11 cellular contexts compared by ENCODE assay signal in genomic region chr13:110625771-110626321, GRCh38. TPM values are rescaled to one million over a fixed set of nuclear protein-coding genes. Genes with fewer than 3 reads are reported as not detected.
A peak's percentile ranks its signal among the peaks of the same experiment; 100 is the strongest.
DNase-seq lines count a peak whose midpoint lies in the region; ATAC-seq and TF ChIP-seq lines count a peak whose summit lies in the region.
"Had no signal": no experiment of that assay in that cellular context is flagged by ENCODE, and none has a peak within 500 bp of the region (broad histone marks: within the 10 kb centered on the region; RNA-seq: fewer than 3 reads in every experiment).

No MANE protein-coding gene starts in this region.

- CTCF ChIA-PET in WTC11 (lab: Charles Lee): interaction anchor here (1.0 kb wide), 2 partner anchors 19 to 170 kb away, joined by 3 to 5 read pairs; no protein-coding TSS in a partner anchor

- peak; percentile 27 for DNase-seq in NCI-H2107 treated with DMSO at 0.1 percent for 48 hours (lab: John Stamatoyannopoulos, UW; ENCODE audit: unreplicated experiment)
- no peak for DNase-seq in NCI-H2107 (lab: John Stamatoyannopoulos, UW)
- no peak for DNase-seq in WTC11 (ENCODE audit: low spot score)
- DNase-seq in mesenchymal stem cell: no peak
- no peak for DNase-seq in left ventricle myocardium superior
- DNase-seq in stimulated activated CD4-positive, alpha-beta T cell treated with anti-CD3 and anti-CD28 coated beads, Interleukin-15, amount 100 ng/mL, for 24 hours: no peak
- no peak for DNase-seq in COLO829 (ENCODE audit: low spot score)
- DNase-seq: activated T-cell treated with anti-CD3 and anti-CD28 coated beads, Interleukin-2, amount 50 U/mL, for 4 hours; testis had no signal

- no peak for TF ChIP-seq CTCF in WTC11 (IDR thresholded peaks at IDR 0.05)

- no peak overlapping the region for H3K4me2 ChIP-seq in mesenchymal stem cell (ENCODE audit: low read length, poor library complexity, severe bottlenecking)

- H2BK12ac ChIP-seq in mesenchymal stem cell (ENCODE audit: low read length in 2 of 2): no peak overlapping the region

- H2BK15ac ChIP-seq in mesenchymal stem cell (ENCODE audit: low read depth, poor library complexity, severe bottlenecking): peak overlapping the region; percentile 41

- H2BK120ac ChIP-seq in mesenchymal stem cell (ENCODE audit: low read depth, low read length): no peak overlapping the region

- no peak overlapping the region for H2AK5ac ChIP-seq in mesenchymal stem cell (ENCODE audit: low read length, severe bottlenecking)

- intact Hi-C loops in left ventricle myocardium superior (cut with micrococcal nuclease): no loop called here

- H3K9me3 Mint-ChIP-seq in WTC11: no peaks in the 10 kb centered on the region
- no peaks in the 10 kb centered on the region for H3K9me3 Mint-ChIP-seq in stimulated activated memory B cell treated with anti-CD40 and anti-IgM and Interleukin-4, amounts not matched to agents 10 μg/mL and 1 μg/mL and 100 μg/mL, for 72 hours
- H3K9me3 Mint-ChIP-seq: activated T-cell treated with anti-CD3 and anti-CD28 coated beads, Interleukin-2, amount 50 U/mL, for 4 hours had no signal

- H3K79me1 ChIP-seq in mesenchymal stem cell (replicated peaks; ENCODE audit: low read length, poor library complexity, severe bottlenecking): peaks cover 20% of the 10 kb centered on the region

- H3K27me3 Mint-ChIP-seq in WTC11 (ENCODE audit: low read depth): no peaks in the 10 kb centered on the region
- no peaks in the 10 kb centered on the region for H3K27me3 Mint-ChIP-seq in stimulated activated memory B cell treated with anti-CD40 and anti-IgM and Interleukin-4, amounts not matched to agents 10 μg/mL and 1 μg/mL and 100 μg/mL, for 72 hours

- H3K27ac ChIP-seq in mesenchymal stem cell (ENCODE audit: low read length, poor library complexity, severe bottlenecking): no peak overlapping the region
- H3K27ac ChIP-seq: right atrium auricular region, testis had no signal

- no peak overlapping the region for H3K14ac ChIP-seq in mesenchymal stem cell (ENCODE audit: low read length in 2 of 2)

- POLR2A ChIA-PET in WTC11 (lab: Charles Lee): no interaction called here

- H3K9ac ChIP-seq in mesenchymal stem cell (ENCODE audit: low read length): no peak overlapping the region

- peak overlapping the region; percentile 94 for H3K27ac Mint-ChIP-seq in WTC11
- H3K27ac Mint-ChIP-seq in stimulated activated memory B cell treated with anti-CD40 and anti-IgM and Interleukin-4, amounts not matched to agents 10 μg/mL and 1 μg/mL and 100 μg/mL, for 72 hours: peak overlapping the region; percentile 59

- peaks cover 20% of the 10 kb centered on the region for H3K4me1 ChIP-seq in mesenchymal stem cell (ENCODE audit: control insufficient read depth, insufficient read depth, low read depth, low read length)

- H2AFZ ChIP-seq in mesenchymal stem cell (ENCODE audit: low read depth, low read length): no peak overlapping the region

- H2BK5ac ChIP-seq in mesenchymal stem cell (ENCODE audit: low read depth, low read length, poor library complexity, severe bottlenecking): no peak overlapping the region

- H3K4me3 Mint-ChIP-seq in WTC11: no peak overlapping the region
- no peak overlapping the region for H3K4me3 Mint-ChIP-seq in stimulated activated memory B cell treated with anti-CD40 and anti-IgM and Interleukin-4, amounts not matched to agents 10 μg/mL and 1 μg/mL and 100 μg/mL, for 72 hours
- H3K4me3 Mint-ChIP-seq: activated T-cell treated with anti-CD3 and anti-CD28 coated beads, Interleukin-2, amount 50 U/mL, for 4 hours had no signal

- ATAC-seq in WTC11 (no peak; the same call in none of the 2 replicates), left ventricle myocardium superior (no peak)
- ATAC-seq in stimulated activated memory B cell treated with anti-CD40 and anti-IgM and Interleukin-4, amounts not matched to agents 10 μg/mL and 1 μg/mL and 100 μg/mL, for 72 hours: no peak
- ATAC-seq: activated T-cell treated with anti-CD3 and anti-CD28 coated beads, Interleukin-2, amount 50 U/mL, for 4 hours had no signal

- no peaks in the 10 kb centered on the region for H3K9me3 ChIP-seq in mesenchymal stem cell (ENCODE audit: control insufficient read depth, low read length)
- H3K9me3 ChIP-seq: right atrium auricular region, testis had no signal

- H3K18ac ChIP-seq in mesenchymal stem cell (ENCODE audit: low read depth in 1 of 2, low read length in 2 of 2): peak overlapping the region in 1 of 2 experiments; percentile 37

- peaks cover 46 to 74% of the 10 kb centered on the region in 2 experiments for H3K36me3 ChIP-seq in mesenchymal stem cell (ENCODE audit: control insufficient read depth in 1 of 2, insufficient read depth in 2 of 2, low read depth in 1 of 2, low read length in 2 of 2)

- no peak overlapping the region for H3K4me3 ChIP-seq in mesenchymal stem cell (ENCODE audit: insufficient read depth in 1 of 2, low read depth in 1 of 2, low read length in 2 of 2)
- H3K4me3 ChIP-seq: right atrium auricular region, testis had no signal

- no peak overlapping the region for H4K91ac ChIP-seq in mesenchymal stem cell (ENCODE audit: low read length)

- 91% methylated on average over 19 of the region's 19 CpGs for WGBS in mesenchymal stem cell

- peaks cover 8% of the 10 kb centered on the region for H3K4me1 Mint-ChIP-seq in WTC11
- peaks cover 22% of the 10 kb centered on the region for H3K4me1 Mint-ChIP-seq in stimulated activated memory B cell treated with anti-CD40 and anti-IgM and Interleukin-4, amounts not matched to agents 10 μg/mL and 1 μg/mL and 100 μg/mL, for 72 hours

- H4K8ac ChIP-seq in mesenchymal stem cell (ENCODE audit: low read length): no peak overlapping the region

- H3K4ac ChIP-seq in mesenchymal stem cell (ENCODE audit: low read depth in 1 of 2, low read length in 2 of 2): no peak overlapping the region

- H3K27me3 ChIP-seq in mesenchymal stem cell (ENCODE audit: control insufficient read depth in 1 of 2, insufficient read depth in 1 of 2, low read length in 2 of 2): no peaks in the 10 kb centered on the region
- H3K27me3 ChIP-seq: right atrium auricular region, testis had no signal

- peaks cover 21% of the 10 kb centered on the region for H3K36me3 Mint-ChIP-seq in WTC11
- H3K36me3 Mint-ChIP-seq in stimulated activated memory B cell treated with anti-CD40 and anti-IgM and Interleukin-4, amounts not matched to agents 10 μg/mL and 1 μg/mL and 100 μg/mL, for 72 hours: peaks cover 40% of the 10 kb centered on the region

- H3K23ac ChIP-seq in mesenchymal stem cell (ENCODE audit: low read length in 2 of 2): peak overlapping the region in 1 of 2 experiments; percentile 46

TF ChIP-seq in WTC11, 78 proteins besides CTCF, POLR2A, EP300 and RAD21 (continues in another document):
- no peak for TF ChIP-seq NR1H2 (CRISPR knock-in tag; IDR thresholded peaks at IDR 0.05)
- TF ChIP-seq JUN (CRISPR knock-in tag; IDR thresholded peaks at IDR 0.05): no peak
- no peak for TF ChIP-seq E2F1 (CRISPR knock-in tag; IDR thresholded peaks at IDR 0.05)
- TF ChIP-seq USF1 (CRISPR knock-in tag; IDR thresholded peaks at IDR 0.05): no peak
- no peak for TF ChIP-seq TEAD4 (CRISPR knock-in tag; IDR thresholded peaks at IDR 0.05)
- TF ChIP-seq HMGXB4 (CRISPR knock-in tag; IDR thresholded peaks at IDR 0.05): no peak

RNA-seq across cellular contexts. Expression of gene NAXD, which starts 10.5 kb away (rescaled TPM):
- total RNA-seq in WTC11 (2021) (26.8 to 29.3 TPM (median 27.9 TPM) in 3 replicates), left ventricle myocardium superior (30.1 TPM)
- polyA plus RNA-seq in mesenchymal stem cell (2013, experiment 1 of 2): 17.1 TPM
- 17.1 TPM for polyA plus RNA-seq in mesenchymal stem cell (2013, experiment 2 of 2)
